In the genomic region with DNA sequence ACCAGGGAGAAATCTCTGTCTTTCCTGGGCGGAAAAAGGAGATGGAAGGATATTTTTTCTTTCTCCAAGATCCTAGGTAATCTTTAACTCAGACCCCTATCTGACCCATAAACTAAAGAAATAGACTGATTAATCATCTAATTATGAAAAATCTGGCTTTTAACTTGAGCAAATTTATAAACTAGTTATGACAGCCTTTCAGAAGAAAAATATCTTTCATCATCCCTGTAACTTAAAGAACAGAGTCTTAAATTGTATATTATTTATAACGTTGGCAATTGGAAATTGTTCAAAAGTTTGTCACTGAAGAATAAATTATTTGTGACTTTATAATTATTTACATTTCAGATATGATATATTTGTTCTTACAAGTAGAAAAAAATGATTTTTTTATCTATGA, we compare ENCODE assay signal across 22 cellular contexts. TPM values are rescaled to one million over a fixed set of nuclear protein-coding genes. Genes with fewer than 3 reads are reported as not detected.
"Had no signal": no experiment of that assay in that cellular context is flagged by ENCODE, and none has a peak within 500 bp of the region (broad histone marks: within the 10 kb centered on the region; RNA-seq: fewer than 3 reads in every experiment).

No MANE protein-coding gene starts in this region.

- H3K4me1 ChIP-seq: breast epithelium, left lung had no signal

- H3K36me3 ChIP-seq: ascending aorta, breast epithelium, esophagus muscularis mucosa, left lung, ovary, thyroid gland had no signal

- DNase-seq: activated CD4-positive, alpha-beta T cell treated with anti-CD3 and anti-CD28 coated beads for 48 hours; activated CD4-positive, CD25-positive, alpha-beta regulatory T cell; activated CD8-positive, alpha-beta memory T cell treated with anti-CD3 and anti-CD28 coated beads, Interleukin-2, amount 50 U/mL, for 4 hours; activated naive CD4-positive, alpha-beta T cell treated with anti-CD3 and anti-CD28 coated beads, Interleukin-2, amount 10 ng/mL, durations not matched to agents 7 days and 5 days; activated T-cell treated with anti-CD3 and anti-CD28 coated beads, Interleukin-2, amount 50 U/mL, for 4 hours; cerebellar nuclear complex; cortex of kidney; foreskin fibroblast; glutamatergic neuron; kidney; left lung; mucosa of descending colon; naive B cell; ovary; stimulated activated CD8-positive, alpha-beta memory T cell treated with anti-CD3 and anti-CD28 coated beads, Interleukin-4, amount 100 ng/mL, for 48 hours; stimulated activated naive CD4-positive, alpha-beta T cell; T1000; thyroid gland had no signal

- H3K4me3 Mint-ChIP-seq: activated naive CD4-positive, alpha-beta T cell treated with anti-CD3 and anti-CD28 coated beads, Interleukin-2, amount 10 ng/mL, durations not matched to agents 7 days and 5 days; activated T-cell treated with anti-CD3 and anti-CD28 coated beads, Interleukin-2, amount 50 U/mL, for 4 hours; naive B cell had no signal

- H3K27ac ChIP-seq: ascending aorta, left lung, ovary had no signal

- H3K4me1 Mint-ChIP-seq: activated naive CD4-positive, alpha-beta T cell treated with anti-CD3 and anti-CD28 coated beads, Interleukin-2, amount 10 ng/mL, durations not matched to agents 7 days and 5 days had no signal

- H3K9me3 ChIP-seq: ascending aorta, breast epithelium, esophagus muscularis mucosa, left lung, mucosa of descending colon, ovary, thyroid gland had no signal

- H3K9me3 Mint-ChIP-seq: activated T-cell treated with anti-CD3 and anti-CD28 coated beads, Interleukin-2, amount 50 U/mL, for 4 hours; naive B cell had no signal

- H3K27ac Mint-ChIP-seq: activated naive CD4-positive, alpha-beta T cell treated with anti-CD3 and anti-CD28 coated beads, Interleukin-2, amount 10 ng/mL, durations not matched to agents 7 days and 5 days; naive B cell had no signal

- H3K27me3 Mint-ChIP-seq: activated naive CD4-positive, alpha-beta T cell treated with anti-CD3 and anti-CD28 coated beads, Interleukin-2, amount 10 ng/mL, durations not matched to agents 7 days and 5 days had no signal

- H3K36me3 Mint-ChIP-seq: activated naive CD4-positive, alpha-beta T cell treated with anti-CD3 and anti-CD28 coated beads, Interleukin-2, amount 10 ng/mL, durations not matched to agents 7 days and 5 days; naive B cell had no signal

- H3K4me3 ChIP-seq: left lung, mucosa of descending colon, ovary, thyroid gland had no signal

- H3K27me3 ChIP-seq: ascending aorta, breast epithelium, esophagus muscularis mucosa, left lung, ovary, thyroid gland had no signal

- ATAC-seq: activated T-cell treated with anti-CD3 and anti-CD28 coated beads, Interleukin-2, amount 50 U/mL, for 4 hours; mucosa of descending colon had no signal

RNA-seq across cellular contexts. Expression of a gene that starts 34.4 kb away (rescaled TPM):
- total RNA-seq: T-helper 1 cell treated with Interleukin-12 subunit alpha and Interleukin-12 subunit beta and Interleukin-4 antibody, amounts not matched to agents 30 ng/mL and 1 ng/mL, for 36 hours had no signal
